2 cellular contexts compared by ENCODE assay signal in genomic region chr5:95628933-95629332, GRCh38.
TF ChIP-seq lines count a peak whose summit lies in the region.

No MANE protein-coding gene starts in this region.

TF ChIP-seq in GM23338, 12 proteins besides CTCF, POLR2A, EP300 and RAD21:
- no peak for TF ChIP-seq EZH2phosphoT487 (IDR thresholded peaks at IDR 0.05; ENCODE audit: unreplicated experiment)
- no peak for TF ChIP-seq JUNB (IDR thresholded peaks at IDR 0.05; ENCODE audit: unreplicated experiment)
- TF ChIP-seq POLR2AphosphoS5 (IDR thresholded peaks at IDR 0.05; ENCODE audit: low read depth), result no peak
- no peak for TF ChIP-seq STAT1 (IDR thresholded peaks at IDR 0.05; ENCODE audit: unreplicated experiment)
- no peak for TF ChIP-seq ZNF462 (CRISPR knock-in tag; IDR thresholded peaks at IDR 0.05)
- no peak for TF ChIP-seq NANOG (IDR thresholded peaks at IDR 0.05; ENCODE audit: borderline replicate concordance)
- no peak for TF ChIP-seq ETS1 (IDR thresholded peaks at IDR 0.05)
- TF ChIP-seq CREB1 (CRISPR knock-in tag; IDR thresholded peaks at IDR 0.05; ENCODE audit: low read depth), result no peak
- TF ChIP-seq EZH2 (IDR thresholded peaks at IDR 0.05; ENCODE audit: low read depth, unreplicated experiment), result no peak
- no peak for TF ChIP-seq REST (IDR thresholded peaks at IDR 0.05; ENCODE audit: unreplicated experiment)
- no peak for TF ChIP-seq ZNF114 (CRISPR knock-in tag; IDR thresholded peaks at IDR 0.05)
- TF ChIP-seq ZNF331 (CRISPR knock-in tag; IDR thresholded peaks at IDR 0.05; ENCODE audit: low read depth), result no peak
TF ChIP-seq in GM23338: peak in this region for 0.

TF ChIP-seq in H1, 55 proteins besides CTCF, POLR2A, EP300 and RAD21:
- TF ChIP-seq ASH2L (IDR thresholded peaks at IDR 0.05; ENCODE audit: low read length), result no peak
- TF ChIP-seq NANOG (IDR thresholded peaks at IDR 0.05; ENCODE audit: insufficient read depth, low read depth, low read length, poor library complexity, severe bottlenecking), result peak; percentile 42
- TF ChIP-seq CTBP2 (IDR thresholded peaks at IDR 0.05; ENCODE audit: borderline replicate concordance, insufficient read depth, insufficient read length, low read length), result no peak
